1 cellular context compared by ENCODE assay signal in the genomic region with DNA sequence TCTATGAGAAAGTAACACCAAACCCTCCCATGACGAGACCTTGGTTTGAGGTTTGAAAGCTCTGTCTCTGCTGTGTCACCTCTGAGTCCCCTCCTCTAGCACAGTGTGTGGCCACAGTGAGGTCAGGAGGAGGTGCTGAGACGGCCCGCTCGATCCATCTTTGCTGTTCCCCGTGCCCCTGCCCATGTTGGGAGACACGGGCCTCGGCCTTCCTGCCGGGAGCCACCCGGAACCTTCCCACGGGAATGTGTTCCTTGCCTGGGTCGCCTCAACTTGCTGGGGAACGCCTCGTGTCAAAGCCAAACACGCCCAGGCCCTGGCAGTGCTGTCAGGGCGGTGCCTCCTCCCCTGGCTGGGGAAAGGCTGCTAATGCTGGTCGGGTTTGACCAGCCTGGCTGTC.
TF ChIP-seq lines count a peak whose summit lies in the region.

No MANE protein-coding gene starts in this region.

TF ChIP-seq in HepG2, 621 proteins besides CTCF, POLR2A, EP300 and RAD21:
- TF ChIP-seq MAX (IDR thresholded peaks at IDR 0.05) (0 out of 2 replicates have a peak, but pooled peaks have one; percentile 13), MEIS2 (CRISPR knock-in tag; IDR thresholded peaks at IDR 0.05) (no peak), KDM6A (CRISPR knock-in tag; IDR thresholded peaks at IDR 0.05; ENCODE audit: low read depth) (no peak), SNAI1 (CRISPR knock-in tag; IDR thresholded peaks at IDR 0.05; ENCODE audit: borderline replicate concordance) (no peak), ZNF687 (CRISPR knock-in tag; IDR thresholded peaks at IDR 0.05) (peak; percentile 68), ZNF883 (CRISPR knock-in tag; IDR thresholded peaks at IDR 0.05; ENCODE audit: not compliant biosample characterization) (peak; percentile 29), GABPB1 (CRISPR knock-in tag; IDR thresholded peaks at IDR 0.05) (0 out of 2 replicates have a peak, but pooled peaks have one; percentile 12)
